25 cellular contexts compared by ENCODE assay signal in genomic region chr11:62116458-62116857, GRCh38.
"Had no signal": no experiment of that assay in that cellular context is flagged by ENCODE, and none has a peak within 500 bp of the region (broad histone marks: within the 10 kb centered on the region; RNA-seq: fewer than 3 reads in every experiment).

No MANE protein-coding gene starts in this region.

- H3K4me3 ChIP-seq: breast epithelium, colonic mucosa, Peyer's patch, SJSA1 had no signal

- H3K4me3 Mint-ChIP-seq: activated B cell treated with CpG ODN at 0.5 μM for 24 hours; activated CD8-positive, alpha-beta T cell treated with anti-CD3 and anti-CD28 coated beads for 36 hours; activated naive CD4-positive, alpha-beta T cell treated with anti-CD3 and anti-CD28 coated beads, Interleukin-2, amount 10 ng/mL, durations not matched to agents 7 days and 5 days; activated naive CD8-positive, alpha-beta T cell treated with anti-CD3 and anti-CD28 coated beads for 36 hours; activated T-cell treated with anti-CD3 and anti-CD28 coated beads, Interleukin-2, amount 50 U/mL, for 72 hours; T-helper 17 cell had no signal

- ATAC-seq: activated CD8-positive, alpha-beta T cell treated with anti-CD3 and anti-CD28 coated beads for 36 hours; activated T-cell treated with anti-CD3 and anti-CD28 coated beads, Interleukin-2, amount 50 U/mL, for 72 hours; T-helper 17 cell had no signal

- H3K27ac Mint-ChIP-seq: activated B cell treated with CpG ODN at 0.5 μM for 24 hours; activated CD8-positive, alpha-beta T cell treated with anti-CD3 and anti-CD28 coated beads for 36 hours; activated naive CD4-positive, alpha-beta T cell treated with anti-CD3 and anti-CD28 coated beads, Interleukin-2, amount 10 ng/mL, durations not matched to agents 7 days and 5 days; activated naive CD8-positive, alpha-beta T cell treated with anti-CD3 and anti-CD28 coated beads for 36 hours; activated T-cell treated with anti-CD3 and anti-CD28 coated beads, Interleukin-2, amount 50 U/mL, for 72 hours; activated T-helper 2 cell treated with anti-CD3 and anti-CD28 coated beads, Interferon-gamma antibody, Interleukin-2, Interleukin-4, amounts not matched to agents 10 μg/mL and 5 μg/mL and 100 μg/mL, durations not matched to agents 14 hours and 24 hours and 36 hours; T-helper 17 cell had no signal

- DNase-seq: activated B cell treated with CpG ODN at 0.5 μM for 24 hours; activated CD4-positive, alpha-beta T cell treated with anti-CD3 and anti-CD28 coated beads for 4 hours; activated CD8-positive, alpha-beta memory T cell treated with anti-CD3 and anti-CD28 coated beads, Interleukin-2, amount 50 U/mL, for 4 hours; activated CD8-positive, alpha-beta T cell treated with anti-CD3 and anti-CD28 coated beads for 36 hours; activated gamma-delta T cell treated with Interleukin-2 at 50 U/mL for 16 hours; activated naive CD4-positive, alpha-beta T cell treated with anti-CD3 and anti-CD28 coated beads, Interleukin-2, amount 10 ng/mL, durations not matched to agents 7 days and 5 days; activated naive CD8-positive, alpha-beta T cell treated with anti-CD3 and anti-CD28 coated beads for 36 hours; activated T-cell treated with anti-CD3 and anti-CD28 coated beads, Interleukin-2, amount 50 U/mL, for 72 hours; caudate nucleus; colonic mucosa; NCI-H1092; NCI-H1417; NCI-H1930; NCI-H2171; NCI-H226; NCI-H69; NK-92 treated with Interleukin-12 subunit alpha and Interleukin-12 subunit beta, amount 100 ng/mL, for 24 hours; OCI-M1; Peyer's patch; SHP77; T-helper 17 cell; T-helper 9 cell had no signal

- H3K36me3 Mint-ChIP-seq: activated naive CD4-positive, alpha-beta T cell treated with anti-CD3 and anti-CD28 coated beads, Interleukin-2, amount 10 ng/mL, durations not matched to agents 7 days and 5 days; activated naive CD8-positive, alpha-beta T cell treated with anti-CD3 and anti-CD28 coated beads for 36 hours had no signal

- H3K27me3 Mint-ChIP-seq: activated B cell treated with CpG ODN at 0.5 μM for 24 hours; activated CD8-positive, alpha-beta T cell treated with anti-CD3 and anti-CD28 coated beads for 36 hours; activated naive CD8-positive, alpha-beta T cell treated with anti-CD3 and anti-CD28 coated beads for 36 hours; T-helper 17 cell had no signal

- H3K4me1 Mint-ChIP-seq: activated naive CD8-positive, alpha-beta T cell treated with anti-CD3 and anti-CD28 coated beads for 36 hours had no signal
